23 cellular contexts compared by ENCODE assay signal in the genomic region with DNA sequence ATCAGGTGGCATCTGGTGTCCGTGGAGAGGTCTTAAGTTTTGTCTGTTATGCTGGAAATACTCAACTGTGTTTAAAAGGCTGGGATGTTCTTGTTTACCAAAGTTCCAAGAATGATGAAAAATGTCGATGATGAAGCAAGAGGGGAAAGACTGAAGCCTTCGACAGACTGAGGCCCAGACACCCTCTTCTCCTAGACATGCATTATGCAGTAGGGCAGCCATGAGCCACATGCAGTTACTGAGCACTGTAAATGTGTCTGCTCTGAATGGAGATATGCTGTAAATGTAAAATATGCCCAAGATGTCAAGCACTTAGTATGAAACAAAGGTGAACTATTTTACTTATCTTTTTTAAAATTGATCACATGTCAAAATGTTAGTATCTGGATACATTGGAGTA.
"Had no signal": no experiment of that assay in that cellular context is flagged by ENCODE, and none has a peak within 500 bp of the region (broad histone marks: within the 10 kb centered on the region; RNA-seq: fewer than 3 reads in every experiment).

No MANE protein-coding gene starts in this region.

- DNase-seq: cerebellar nuclear complex; colonic mucosa; cortex of kidney; dermis blood vessel endothelial cell; dorsolateral prefrontal cortex; effector CD4-positive, alpha-beta T cell; effector CD8-positive, alpha-beta T cell; effector memory CD4-positive, alpha-beta T cell; effector memory CD8-positive, alpha-beta T cell; endodermal cell; erythroblast; esophagus squamous epithelium; foreskin fibroblast; foreskin keratinocyte; foreskin melanocyte; gastrocnemius medialis; glutamatergic neuron had no signal

- H3K4me1 Mint-ChIP-seq: endodermal cell had no signal

- H3K27ac ChIP-seq: colonic mucosa, coronary artery, dorsolateral prefrontal cortex, epithelial cell of prostate, esophagus muscularis mucosa, esophagus squamous epithelium, foreskin keratinocyte, gastrocnemius medialis, gastroesophageal sphincter had no signal

- H3K27ac Mint-ChIP-seq: dendritic cell treated with granulocyte-macrophage colony-stimulating factor and Interleukin-4, amounts not matched to agents 40 ng/mL and 50 ng/mL, for 4 days; effector memory CD8-positive, alpha-beta T cell; endodermal cell had no signal

- H3K9me3 Mint-ChIP-seq: dendritic cell treated with granulocyte-macrophage colony-stimulating factor and Interleukin-4, amounts not matched to agents 40 ng/mL and 50 ng/mL, for 4 days; effector memory CD8-positive, alpha-beta T cell; endodermal cell had no signal

- H3K27me3 Mint-ChIP-seq: dendritic cell treated with granulocyte-macrophage colony-stimulating factor and Interleukin-4, amounts not matched to agents 40 ng/mL and 50 ng/mL, for 4 days had no signal

- H3K4me1 ChIP-seq: colonic mucosa, gastroesophageal sphincter had no signal

- H3K4me3 Mint-ChIP-seq: dendritic cell treated with granulocyte-macrophage colony-stimulating factor and Interleukin-4, amounts not matched to agents 40 ng/mL and 50 ng/mL, for 4 days; effector memory CD8-positive, alpha-beta T cell; endodermal cell had no signal

- H3K9me3 ChIP-seq: colonic mucosa, esophagus muscularis mucosa, esophagus squamous epithelium, gastrocnemius medialis, gastroesophageal sphincter had no signal

- H3K4me3 ChIP-seq: colonic mucosa, coronary artery, dorsolateral prefrontal cortex, esophagus muscularis mucosa, esophagus squamous epithelium, gastrocnemius medialis, gastroesophageal sphincter had no signal

- ATAC-seq: effector memory CD8-positive, alpha-beta T cell; esophagus mucosa; foreskin keratinocyte; gastrocnemius medialis; gastroesophageal sphincter had no signal

- H3K27me3 ChIP-seq: colonic mucosa, esophagus squamous epithelium, foreskin keratinocyte, gastrocnemius medialis had no signal

- H3K36me3 ChIP-seq: colonic mucosa, esophagus muscularis mucosa, esophagus squamous epithelium, gastrocnemius medialis, gastroesophageal sphincter had no signal
